Comparison of ENCODE assay signal across 1 cellular context in the genomic region with DNA sequence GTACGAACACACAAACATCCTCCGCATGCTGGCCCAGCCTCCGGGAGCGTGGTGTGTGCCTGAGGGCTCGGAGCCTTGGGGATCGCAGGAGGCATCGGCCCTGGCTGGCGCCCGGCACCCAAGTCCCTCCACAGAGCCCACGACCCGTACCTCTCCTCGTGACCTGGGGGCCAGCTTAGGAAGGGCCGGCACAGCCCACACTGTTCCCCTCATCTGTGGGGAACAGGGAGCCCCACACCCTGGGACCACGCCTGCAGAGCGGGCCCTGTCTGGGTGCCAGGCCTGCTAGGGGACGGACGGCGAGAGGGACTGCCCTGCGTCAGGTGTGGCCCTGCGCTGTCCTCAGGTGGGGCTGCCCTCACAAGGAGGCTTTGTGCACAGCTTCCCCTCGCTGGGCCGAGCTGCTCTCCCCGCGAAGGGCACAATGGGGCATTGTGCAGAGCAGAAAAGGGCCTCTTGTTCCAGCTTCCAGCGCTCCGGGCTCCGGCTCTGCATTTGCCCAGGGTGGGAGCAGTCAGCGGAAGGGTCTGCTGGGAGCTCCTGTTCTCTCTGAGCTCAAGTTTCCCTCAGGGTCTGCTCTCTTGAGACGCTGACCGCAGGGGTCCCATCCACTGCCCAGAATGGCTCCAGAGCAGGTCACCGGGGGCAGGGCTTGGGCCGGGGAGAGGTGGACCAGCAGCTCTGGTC.
A peak's percentile ranks its signal among the peaks of the same experiment; 100 is the strongest.
TF ChIP-seq lines count a peak whose summit lies in the region.

No MANE protein-coding gene starts in this region.

TF ChIP-seq in HepG2, 621 proteins besides CTCF, POLR2A, EP300 and RAD21 (continued from another document):
- TF ChIP-seq ZSCAN25 (CRISPR knock-in tag; IDR thresholded peaks at IDR 0.05) = no peak
- TF ChIP-seq ZBTB20 (CRISPR knock-in tag; IDR thresholded peaks at IDR 0.05; ENCODE audit: borderline replicate concordance, low read depth) = 0 out of 2 replicates have a peak, but pooled peaks have one; percentile 26
- TF ChIP-seq HNF4A (CRISPR knock-in tag; IDR thresholded peaks at IDR 0.05) = peak; percentile 22; the same call in 1 of the 2 replicates
- peak; percentile 73 for TF ChIP-seq TBX2 (CRISPR knock-in tag; IDR thresholded peaks at IDR 0.05; ENCODE audit: borderline replicate concordance)
- TF ChIP-seq TCF7L2 (IDR thresholded peaks at IDR 0.05; ENCODE audit: low read depth, low read length) = no peak
- TF ChIP-seq ZNF710 (CRISPR knock-in tag; IDR thresholded peaks at IDR 0.05; ENCODE audit: borderline replicate concordance) = no peak
- no peak for TF ChIP-seq SIX4 (CRISPR knock-in tag; IDR thresholded peaks at IDR 0.05)
- no peak for TF ChIP-seq PCBP2 (optimal IDR thresholded peaks at IDR 0.05; ENCODE audit: low read depth, low read length, poor library complexity, severe bottlenecking)
- TF ChIP-seq GATAD2A (CRISPR knock-in tag; IDR thresholded peaks at IDR 0.05) = peak; percentile 65
- TF ChIP-seq ZNF460 (CRISPR knock-in tag; IDR thresholded peaks at IDR 0.05; ENCODE audit: borderline replicate concordance) = no peak
- peak; percentile 62; the same call in 1 of the 2 replicates for TF ChIP-seq HDAC2 (CRISPR knock-in tag; IDR thresholded peaks at IDR 0.05)
- TF ChIP-seq ZNF501 (CRISPR knock-in tag; IDR thresholded peaks at IDR 0.05) = peak; percentile 74; the same call in 1 of the 2 replicates
- no peak for TF ChIP-seq EHMT2 (IDR thresholded peaks at IDR 0.05; ENCODE audit: borderline replicate concordance, low read depth, low read length)
- TF ChIP-seq SAP130 (CRISPR knock-in tag; IDR thresholded peaks at IDR 0.05; ENCODE audit: low read depth) = peak; percentile 71; the same call in 1 of the 2 replicates
- TF ChIP-seq ATF7 (IDR thresholded peaks at IDR 0.05) = no peak
- no peak for TF ChIP-seq ATF7 (CRISPR knock-in tag; IDR thresholded peaks at IDR 0.05)
- TF ChIP-seq ZFY (CRISPR knock-in tag; IDR thresholded peaks at IDR 0.05) = peak; percentile 85
- TF ChIP-seq ZBTB8A (CRISPR knock-in tag; IDR thresholded peaks at IDR 0.05; ENCODE audit: borderline replicate concordance, low read depth) = no peak
- TF ChIP-seq JUN (CRISPR knock-in tag; IDR thresholded peaks at IDR 0.05) = no peak
- peak; percentile 57; the same call in 1 of the 2 replicates for TF ChIP-seq ZBTB10 (CRISPR knock-in tag; IDR thresholded peaks at IDR 0.05; ENCODE audit: borderline replicate concordance)
- no peak for TF ChIP-seq ZBTB40 (IDR thresholded peaks at IDR 0.05)
- peak; percentile 27; the same call in 1 of the 2 replicates for TF ChIP-seq ZBTB40 (CRISPR knock-in tag; IDR thresholded peaks at IDR 0.05)
- TF ChIP-seq ZNF263 (CRISPR knock-in tag; IDR thresholded peaks at IDR 0.05) = 0 out of 2 replicates have a peak, but pooled peaks have one; percentile 21
- TF ChIP-seq, protein P1, sequence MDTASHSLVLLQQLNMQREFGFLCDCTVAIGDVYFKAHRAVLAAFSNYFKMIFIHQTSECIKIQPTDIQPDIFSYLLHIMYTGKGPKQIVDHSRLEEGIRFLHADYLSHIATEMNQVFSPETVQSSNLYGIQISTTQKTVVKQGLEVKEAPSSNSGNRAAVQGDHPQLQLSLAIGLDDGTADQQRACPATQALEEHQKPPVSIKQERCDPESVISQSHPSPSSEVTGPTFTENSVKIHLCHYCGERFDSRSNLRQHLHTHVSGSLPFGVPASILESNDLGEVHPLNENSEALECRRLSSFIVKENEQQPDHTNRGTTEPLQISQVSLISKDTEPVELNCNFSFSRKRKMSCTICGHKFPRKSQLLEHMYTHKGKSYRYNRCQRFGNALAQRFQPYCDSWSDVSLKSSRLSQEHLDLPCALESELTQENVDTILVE (CRISPR knock-in tag; IDR thresholded peaks at IDR 0.05) = 0 out of 2 replicates have a peak, but pooled peaks have one; percentile 22
- TF ChIP-seq ZNF670 (CRISPR knock-in tag; IDR thresholded peaks at IDR 0.05; ENCODE audit: borderline replicate concordance) = no peak
- peak; percentile 88; the same call in 1 of the 2 replicates for TF ChIP-seq ZSCAN31 (CRISPR knock-in tag; IDR thresholded peaks at IDR 0.05; ENCODE audit: low read depth)
- no peak for TF ChIP-seq NCOA2 (CRISPR knock-in tag; IDR thresholded peaks at IDR 0.05)
- 0 out of 2 replicates have a peak, but pooled peaks have one; percentile 47 for TF ChIP-seq ZSCAN21 (CRISPR knock-in tag; IDR thresholded peaks at IDR 0.05; ENCODE audit: borderline replicate concordance)
- TF ChIP-seq AGO2 (optimal IDR thresholded peaks at IDR 0.05; ENCODE audit: low read depth, low read length) = peak; percentile 75
